1 cellular context compared by ENCODE assay signal in the genomic region with DNA sequence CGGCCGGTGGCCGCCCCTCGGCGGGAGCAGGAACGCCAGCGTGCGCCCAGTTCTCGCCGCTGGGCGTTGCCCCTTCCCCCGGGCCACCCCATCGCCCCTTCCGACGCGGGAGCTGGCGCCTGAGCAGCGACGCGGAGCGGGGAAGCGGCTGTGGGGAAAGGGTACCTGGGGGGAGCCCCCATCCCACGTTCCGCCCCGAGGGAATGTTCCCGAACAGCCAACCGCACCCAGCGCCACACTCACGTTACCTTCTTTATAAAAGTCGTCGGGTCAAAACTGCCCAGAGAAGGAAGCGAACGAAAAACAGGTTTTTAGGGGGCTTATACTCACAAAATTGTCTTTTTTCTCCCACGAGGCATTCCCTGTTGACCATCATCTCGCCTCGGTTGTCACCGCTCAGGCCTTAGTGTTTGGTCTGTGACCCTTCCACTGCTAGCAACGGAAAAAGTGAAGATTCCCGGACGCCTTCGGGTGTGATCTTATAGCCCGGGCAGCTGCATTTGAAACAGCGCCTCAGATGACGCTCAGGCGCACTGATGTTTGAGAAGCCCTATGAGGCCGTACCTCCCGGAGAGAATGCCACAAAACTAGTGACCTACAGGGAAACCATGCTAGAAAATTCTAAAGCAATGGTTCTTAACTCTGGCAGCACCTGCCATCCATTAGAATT.
TF ChIP-seq lines count a peak whose summit lies in the region.

No MANE protein-coding gene starts in this region.

TF ChIP-seq in H1, 55 proteins besides CTCF, POLR2A, EP300 and RAD21 (continued from another document):
- TF ChIP-seq RXRA (IDR thresholded peaks at IDR 0.05; ENCODE audit: insufficient read depth, low read depth, low read length), result no peak
- TF ChIP-seq HDAC6 (IDR thresholded peaks at IDR 0.05; ENCODE audit: low read depth, low read length), result no peak
- peak; percentile 35 for TF ChIP-seq RBBP5 (IDR thresholded peaks at IDR 0.05; ENCODE audit: borderline replicate concordance, low read depth, low read length)
- no peak for TF ChIP-seq SUZ12 (IDR thresholded peaks at IDR 0.05; ENCODE audit: low read length)
- TF ChIP-seq SIN3A (conservative IDR thresholded peaks at IDR 0.05 in 1 of 2, IDR thresholded peaks at IDR 0.05 in 1 of 2; ENCODE audit: low read depth in 1 of 2, low read length in 2 of 2), result peak in 1 of 2 experiments; percentile 69; a peak in 2 of 4 replicates
- no peak for TF ChIP-seq SP2 (IDR thresholded peaks at IDR 0.05; ENCODE audit: low read length)
- TF ChIP-seq CREB1 (IDR thresholded peaks at IDR 0.05), result peak; percentile 64
- TF ChIP-seq CTBP2 (IDR thresholded peaks at IDR 0.05; ENCODE audit: borderline replicate concordance, insufficient read depth, insufficient read length, low read length), result peak; percentile 15
- TF ChIP-seq CHD1 (IDR thresholded peaks at IDR 0.05; ENCODE audit: low read depth, low read length), result no peak
- TF ChIP-seq TAF1 (IDR thresholded peaks at IDR 0.05; ENCODE audit: low read depth, low read length), result no peak
- TF ChIP-seq, protein P1, sequence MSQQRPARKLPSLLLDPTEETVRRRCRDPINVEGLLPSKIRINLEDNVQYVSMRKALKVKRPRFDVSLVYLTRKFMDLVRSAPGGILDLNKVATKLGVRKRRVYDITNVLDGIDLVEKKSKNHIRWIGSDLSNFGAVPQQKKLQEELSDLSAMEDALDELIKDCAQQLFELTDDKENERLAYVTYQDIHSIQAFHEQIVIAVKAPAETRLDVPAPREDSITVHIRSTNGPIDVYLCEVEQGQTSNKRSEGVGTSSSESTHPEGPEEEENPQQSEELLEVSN (IDR thresholded peaks at IDR 0.05), result no peak
- no peak for TF ChIP-seq RFX5 (IDR thresholded peaks at IDR 0.05; ENCODE audit: borderline replicate concordance, low read depth, low read length)
- TF ChIP-seq GABPA (IDR thresholded peaks at IDR 0.05; ENCODE audit: borderline replicate concordance, insufficient read depth, low read length), result no peak
- TF ChIP-seq JUND (IDR thresholded peaks at IDR 0.05; ENCODE audit: low read length), result no peak
- no peak for TF ChIP-seq CBX8 (IDR thresholded peaks at IDR 0.05; ENCODE audit: borderline replicate concordance, low read depth, low read length)
- no peak for TF ChIP-seq RNF2 (IDR thresholded peaks at IDR 0.05; ENCODE audit: borderline replicate concordance, low read depth, low read length, missing control alignments, poor library complexity, severe bottlenecking)
- no peak for TF ChIP-seq HDAC2 (IDR thresholded peaks at IDR 0.05; ENCODE audit: borderline replicate concordance in 1 of 2, low read depth in 2 of 2, low read length in 2 of 2)
- TF ChIP-seq TEAD4 (IDR thresholded peaks at IDR 0.05; ENCODE audit: low read depth, low read length), result no peak
- no peak for TF ChIP-seq ASH2L (IDR thresholded peaks at IDR 0.05; ENCODE audit: low read length)
- TF ChIP-seq KDM4A (IDR thresholded peaks at IDR 0.05; ENCODE audit: low read depth, low read length, severe bottlenecking), result peak; percentile 38
